Comparison of ENCODE assay signal across 9 cellular contexts in genomic region chr9:126862461-126862830, GRCh38. TPM values are rescaled to one million over a fixed set of nuclear protein-coding genes. Genes with fewer than 3 reads are reported as not detected.
DNase-seq lines count a peak whose midpoint lies in the region; ATAC-seq, FAIRE-seq and TF ChIP-seq lines count a peak whose summit lies in the region.
"Had no signal": no experiment of that assay in that cellular context is flagged by ENCODE, and none has a peak within 500 bp of the region (broad histone marks: within the 10 kb centered on the region; RNA-seq: fewer than 3 reads in every experiment).

No MANE protein-coding gene starts in this region.

- TF ChIP-seq EP300 in HepG2 (IDR thresholded peaks at IDR 0.05; ENCODE audit: low read depth in 2 of 2, low read length in 2 of 2) (no peak), HepG2 (CRISPR knock-in tag; IDR thresholded peaks at IDR 0.05; ENCODE audit: borderline replicate concordance) (no peak)

- no peak for DNase-seq in activated naive CD4-positive, alpha-beta T cell treated with anti-CD3 and anti-CD28 coated beads, Interleukin-2, amount 10 ng/mL, durations not matched to agents 7 days and 5 days
- no peak for DNase-seq in activated naive CD4-positive, alpha-beta T cell treated with Interleukin-2 at 50 U/mL for 16 hours
- DNase-seq in activated naive CD8-positive, alpha-beta T cell treated with anti-CD3 and anti-CD28 coated beads, Interleukin-2, amount 10 ng/mL, durations not matched to agents 7 days and 5 days: no peak
- DNase-seq in HepG2 (ENCODE audit: low spot score): no peak
- no peak for DNase-seq in type B pancreatic cell (ENCODE audit: extremely low spot score, unreplicated experiment)
- DNase-seq: DMS79 treated with DMSO at 0.1 percent for 48 hours had no signal

- POLR2A ChIA-PET in activated naive CD8-positive, alpha-beta T cell treated with anti-CD3 and anti-CD28 coated beads, Interleukin-2, amount 10 ng/mL, durations not matched to agents 7 days and 5 days (lab: Charles Lee): interaction anchor here (1.2 to 2.0 kb wide), 2 partner anchors 58 to 142 kb away, joined by 3 to 4 read pairs; partner anchors contain the start of gene ZBTB43
- POLR2A ChIA-PET in HepG2 (lab: Yijun Ruan, JAX): no interaction called here

- TF ChIP-seq CTCF in HepG2 (CRISPR knock-in tag; IDR thresholded peaks at IDR 0.05) (no peak), type B pancreatic cell (conservative IDR thresholded peaks at IDR 0.05) (no peak)

- H3K4me2 ChIP-seq in HepG2 (ENCODE audit: low read depth, low read length): peak overlapping the region; percentile 86

- no peaks in the 10 kb centered on the region; a peak in 2 of 5 replicates for H3K27me3 ChIP-seq in HepG2 (ENCODE audit: control insufficient read depth in 1 of 2, insufficient read depth in 2 of 2, low read length in 2 of 2)

- peaks cover 7 to 24% of the 10 kb centered on the region in 2 experiments for H3K36me3 ChIP-seq in HepG2 (replicated peaks in 1 of 2; ENCODE audit: control insufficient read depth in 1 of 2, insufficient read depth in 2 of 2, low read length in 2 of 2)

- H3K9me3 Mint-ChIP-seq in activated naive CD4-positive, alpha-beta T cell treated with anti-CD3 and anti-CD28 coated beads, Interleukin-2, amount 10 ng/mL, durations not matched to agents 7 days and 5 days: no peaks in the 10 kb centered on the region
- no peaks in the 10 kb centered on the region for H3K9me3 Mint-ChIP-seq in activated naive CD8-positive, alpha-beta T cell treated with anti-CD3 and anti-CD28 coated beads, Interleukin-2, amount 10 ng/mL, durations not matched to agents 7 days and 5 days
- no peaks in the 10 kb centered on the region for H3K9me3 Mint-ChIP-seq in type B pancreatic cell

- no peak for TF ChIP-seq RAD21 in HepG2 (CRISPR knock-in tag; IDR thresholded peaks at IDR 0.05)

- ATAC-seq in activated naive CD8-positive, alpha-beta T cell treated with anti-CD3 and anti-CD28 coated beads, Interleukin-2, amount 10 ng/mL, durations not matched to agents 7 days and 5 days (ENCODE audit: low read depth): no peak
- ATAC-seq in HepG2: no peak
- no peak for ATAC-seq in HG03469 (IDR thresholded peaks at IDR 0.05; ENCODE audit: unreplicated experiment)
- ATAC-seq in GM21737 (IDR thresholded peaks at IDR 0.05; ENCODE audit: unreplicated experiment): no peak
- no peak for ATAC-seq in HG02938 (IDR thresholded peaks at IDR 0.05; ENCODE audit: unreplicated experiment)

- peak overlapping the region; percentile 78 for H3K9ac ChIP-seq in HepG2 (ENCODE audit: insufficient read depth, low read depth, low read length)

- 0 out of 2 replicates have a peak, but pooled peaks cover 8% of the 10 kb centered on the region for H4K20me1 ChIP-seq in HepG2 (ENCODE audit: insufficient read depth, low read length)

- FAIRE-seq in HepG2 (lab: Jason Lieb, UNC): no peak

- no peak overlapping the region for H3K27ac ChIP-seq in HepG2 (ENCODE audit: extremely low read length, insufficient read depth, low read length)

- TF ChIP-seq POLR2A in HepG2 (IDR thresholded peaks at IDR 0.05; ENCODE audit: insufficient read depth in 1 of 2, low read depth in 2 of 2, low read length in 2 of 2): no peak

- no peaks in the 10 kb centered on the region for H3K9me3 ChIP-seq in HepG2 (ENCODE audit: low read length)

- peaks cover 24% of the 10 kb centered on the region for H3K36me3 Mint-ChIP-seq in activated naive CD4-positive, alpha-beta T cell treated with anti-CD3 and anti-CD28 coated beads, Interleukin-2, amount 10 ng/mL, durations not matched to agents 7 days and 5 days
- H3K36me3 Mint-ChIP-seq in activated naive CD8-positive, alpha-beta T cell treated with anti-CD3 and anti-CD28 coated beads, Interleukin-2, amount 10 ng/mL, durations not matched to agents 7 days and 5 days: peaks cover 17% of the 10 kb centered on the region
- peaks cover 16% of the 10 kb centered on the region for H3K36me3 Mint-ChIP-seq in type B pancreatic cell

- intact Hi-C loops in HepG2 (cut with micrococcal nuclease; ENCODE audit: unreplicated experiment): no loop called here

- no peak overlapping the region for H3K27ac Mint-ChIP-seq in activated naive CD4-positive, alpha-beta T cell treated with anti-CD3 and anti-CD28 coated beads, Interleukin-2, amount 10 ng/mL, durations not matched to agents 7 days and 5 days
- no peak overlapping the region for H3K27ac Mint-ChIP-seq in activated naive CD8-positive, alpha-beta T cell treated with anti-CD3 and anti-CD28 coated beads, Interleukin-2, amount 10 ng/mL, durations not matched to agents 7 days and 5 days
- H3K27ac Mint-ChIP-seq in type B pancreatic cell: peak overlapping the region; percentile 94

- CTCF ChIA-PET in activated naive CD4-positive, alpha-beta T cell treated with anti-CD3 and anti-CD28 coated beads, Interleukin-2, amount 10 ng/mL, durations not matched to agents 7 days and 5 days (lab: Charles Lee): interaction anchor here (1.2 kb wide), 1 partner anchor 72 kb away, joined by 3 read pairs; no protein-coding TSS in a partner anchor
- CTCF ChIA-PET in HepG2 (lab: Yijun Ruan, JAX; ENCODE audit: low intra/inter-chr PET ratio, low total read pairs): no interaction called here

- H3K79me2 ChIP-seq in HepG2 (ENCODE audit: insufficient read depth, low read length): peaks cover 39% of the 10 kb centered on the region

- H3K4me3 Mint-ChIP-seq in activated naive CD4-positive, alpha-beta T cell treated with anti-CD3 and anti-CD28 coated beads, Interleukin-2, amount 10 ng/mL, durations not matched to agents 7 days and 5 days: peak overlapping the region; percentile 84
- peak overlapping the region; percentile 91 for H3K4me3 Mint-ChIP-seq in activated naive CD8-positive, alpha-beta T cell treated with anti-CD3 and anti-CD28 coated beads, Interleukin-2, amount 10 ng/mL, durations not matched to agents 7 days and 5 days
- H3K4me3 Mint-ChIP-seq in type B pancreatic cell: peak overlapping the region; percentile 96

- BruUV-seq in HepG2 (replicated peaks; lab: Mats Ljungman, UMichigan): TSS peak; percentile 50

- H3K27me3 Mint-ChIP-seq in activated naive CD4-positive, alpha-beta T cell treated with anti-CD3 and anti-CD28 coated beads, Interleukin-2, amount 10 ng/mL, durations not matched to agents 7 days and 5 days: peaks cover 21% of the 10 kb centered on the region
- H3K27me3 Mint-ChIP-seq in activated naive CD8-positive, alpha-beta T cell treated with anti-CD3 and anti-CD28 coated beads, Interleukin-2, amount 10 ng/mL, durations not matched to agents 7 days and 5 days: peaks cover 12% of the 10 kb centered on the region
- peaks cover 10% of the 10 kb centered on the region for H3K27me3 Mint-ChIP-seq in type B pancreatic cell

- WGBS in HepG2 (ENCODE audit: low lambda C conversion rate): 75% methylated on average over 4 of the region's 4 CpGs

- H3K4me3 ChIP-seq in HepG2 (replicated peaks in 1 of 3; ENCODE audit: insufficient read depth in 1 of 3, low read depth in 2 of 3, low read length in 3 of 3): peak overlapping the region; percentile 80 to 93 (median 89)

- H3K4me1 Mint-ChIP-seq in activated naive CD4-positive, alpha-beta T cell treated with anti-CD3 and anti-CD28 coated beads, Interleukin-2, amount 10 ng/mL, durations not matched to agents 7 days and 5 days: peaks cover 27% of the 10 kb centered on the region
- peaks cover 27% of the 10 kb centered on the region for H3K4me1 Mint-ChIP-seq in activated naive CD8-positive, alpha-beta T cell treated with anti-CD3 and anti-CD28 coated beads, Interleukin-2, amount 10 ng/mL, durations not matched to agents 7 days and 5 days
- peaks cover 19% of the 10 kb centered on the region for H3K4me1 Mint-ChIP-seq in type B pancreatic cell (ENCODE audit: unreplicated experiment)

- peaks cover 31% of the 10 kb centered on the region for H3K4me1 ChIP-seq in HepG2 (ENCODE audit: insufficient read depth, low read length)

- in situ Hi-C loops in HepG2 (cut with HindIII; ENCODE audit: extremely low pct_ligation_motif_present, low pct_unique_long_range_greater_than_20kb): no loop called here

- no peak overlapping the region for H2AFZ ChIP-seq in HepG2 (ENCODE audit: low read length)

RNA-seq across cellular contexts. Expression of gene ZBTB34, which starts 2.0 kb away (rescaled TPM):
- 10 to 100 TPM in 1 of 2 experiments, 1 to 10 TPM in 1; 9.8 to 10.5 TPM for total RNA-seq in activated naive CD8-positive, alpha-beta T cell treated with anti-CD3 and anti-CD28 coated beads, Interleukin-2, amount 10 ng/mL, durations not matched to agents 7 days and 5 days
- total RNA-seq in HepG2 (2016; rRNA removed; fragmentation: Illumina TruSeq; extraction: Trizol) (5.9 and 10.2 TPM in 2 replicates), type B pancreatic cell (ENCODE audit: low replicate concordance) (19.7 and 20.2 TPM in 2 replicates)
- total RNA-seq in HepG2 (2016; cell fraction: cytosol; rRNA removed; fragmentation: Illumina TruSeq; extraction: Trizol; ENCODE audit: low read depth): 0.53 and 0.61 TPM in 2 replicates
- total RNA-seq in HepG2 (2016; cell fraction: insoluble cytoplasmic fraction; rRNA removed; fragmentation: Illumina TruSeq; extraction: Trizol): 5.8 and 9.1 TPM in 2 replicates
- 3.1 and 3.2 TPM in 2 replicates for total RNA-seq in HepG2 (2016; cell fraction: membrane; rRNA removed; fragmentation: Illumina TruSeq; extraction: Trizol)
- 6.8 and 7.5 TPM in 2 replicates for total RNA-seq in HepG2 (2016; cell fraction: nucleus; rRNA removed; fragmentation: Illumina TruSeq; extraction: Trizol)
- 8.1 and 8.7 TPM in 2 replicates for polyA plus RNA-seq in HepG2 (2011; rRNA removed)
- polyA plus RNA-seq in HepG2 (2011; cell fraction: cytosol; rRNA removed): 4.2 and 6.5 TPM in 2 replicates
- 6.5 and 7.0 TPM in 2 replicates for polyA plus RNA-seq in HepG2 (2011; cell fraction: nucleus; rRNA removed)
- polyA plus RNA-seq in HepG2 (2012): 4.7 and 4.8 TPM in 2 replicates
- polyA plus RNA-seq in HepG2 (2016; cell fraction: cytosol; fragmentation: Illumina TruSeq; extraction: Trizol; ENCODE audit: low read depth): 0.17 TPM in 2 replicates
- 5.3 and 5.7 TPM in 2 replicates for polyA plus RNA-seq in HepG2 (2016; cell fraction: insoluble cytoplasmic fraction; fragmentation: Illumina TruSeq; extraction: Trizol; ENCODE audit: low read depth)
- polyA plus RNA-seq in HepG2 (2016; cell fraction: membrane; fragmentation: Illumina TruSeq; extraction: Trizol; ENCODE audit: low read depth): 0.92 and 0.98 TPM in 2 replicates
- 7.7 and 8.1 TPM in 2 replicates for polyA plus RNA-seq in HepG2 (2016; cell fraction: nucleus; fragmentation: Illumina TruSeq; extraction: Trizol; ENCODE audit: insufficient read depth, low read depth)
- 12.3 and 20.4 TPM in 2 replicates for polyA minus RNA-seq in HepG2 (2011; rRNA and poly(A)+ RNA removed; ENCODE audit: low replicate concordance)
- polyA minus RNA-seq in HepG2 (2011; cell fraction: cytosol; rRNA and poly(A)+ RNA removed): 7.8 and 9.6 TPM in 2 replicates
- 12.1 and 15.7 TPM in 2 replicates for polyA minus RNA-seq in HepG2 (2011; cell fraction: nucleus; rRNA and poly(A)+ RNA removed)

RNA-seq across cellular contexts. Expression of gene RALGPS1, which starts 52.1 kb away (rescaled TPM):
- total RNA-seq in activated naive CD8-positive, alpha-beta T cell treated with anti-CD3 and anti-CD28 coated beads, Interleukin-2, amount 10 ng/mL, durations not matched to agents 7 days and 5 days: 1 to 10 TPM; 4.8 to 5.1 TPM
- total RNA-seq in HepG2 (2016; rRNA removed; fragmentation: Illumina TruSeq; extraction: Trizol): 2.2 and 3.7 TPM in 2 replicates
- 2.5 and 3.0 TPM in 2 replicates for total RNA-seq in HepG2 (2016; cell fraction: cytosol; rRNA removed; fragmentation: Illumina TruSeq; extraction: Trizol; ENCODE audit: low read depth)
- total RNA-seq in HepG2 (2016; cell fraction: insoluble cytoplasmic fraction; rRNA removed; fragmentation: Illumina TruSeq; extraction: Trizol): 3.1 and 4.0 TPM in 2 replicates
- 4.9 and 5.0 TPM in 2 replicates for total RNA-seq in HepG2 (2016; cell fraction: membrane; rRNA removed; fragmentation: Illumina TruSeq; extraction: Trizol)
- total RNA-seq in HepG2 (2016; cell fraction: nucleus; rRNA removed; fragmentation: Illumina TruSeq; extraction: Trizol): 7.5 and 9.4 TPM in 2 replicates
- 6.5 and 9.5 TPM in 2 replicates for polyA plus RNA-seq in HepG2 (2011; rRNA removed)
- polyA plus RNA-seq in HepG2 (2011; cell fraction: cytosol; rRNA removed): 3.0 and 5.8 TPM in 2 replicates
- 26.3 and 34.5 TPM in 2 replicates for polyA plus RNA-seq in HepG2 (2011; cell fraction: nucleus; rRNA removed)
- polyA plus RNA-seq in HepG2 (2012): 11.9 and 13.3 TPM in 2 replicates
- 2.9 and 3.7 TPM in 2 replicates for polyA plus RNA-seq in HepG2 (2016; cell fraction: cytosol; fragmentation: Illumina TruSeq; extraction: Trizol; ENCODE audit: low read depth)
- polyA plus RNA-seq in HepG2 (2016; cell fraction: insoluble cytoplasmic fraction; fragmentation: Illumina TruSeq; extraction: Trizol; ENCODE audit: low read depth): 2.8 and 3.2 TPM in 2 replicates
- polyA plus RNA-seq in HepG2 (2016; cell fraction: membrane; fragmentation: Illumina TruSeq; extraction: Trizol; ENCODE audit: low read depth): 3.1 and 4.4 TPM in 2 replicates
- polyA plus RNA-seq in HepG2 (2016; cell fraction: nucleus; fragmentation: Illumina TruSeq; extraction: Trizol; ENCODE audit: insufficient read depth, low read depth): 6.9 and 11.6 TPM in 2 replicates
- polyA minus RNA-seq in HepG2 (2011; rRNA and poly(A)+ RNA removed; ENCODE audit: low replicate concordance): 7.3 and 9.6 TPM in 2 replicates
- 2.6 and 3.3 TPM in 2 replicates for polyA minus RNA-seq in HepG2 (2011; cell fraction: cytosol; rRNA and poly(A)+ RNA removed)
- 15.6 and 26.6 TPM in 2 replicates for polyA minus RNA-seq in HepG2 (2011; cell fraction: nucleus; rRNA and poly(A)+ RNA removed)
- 16.7 and 30.0 TPM in 2 replicates for total RNA-seq in type B pancreatic cell (ENCODE audit: low replicate concordance)

RNA-seq across cellular contexts. Expression of gene ZBTB43, which starts 57.6 kb away (rescaled TPM):
- 10 to 100 TPM; 23.0 to 29.4 TPM for total RNA-seq in activated naive CD8-positive, alpha-beta T cell treated with anti-CD3 and anti-CD28 coated beads, Interleukin-2, amount 10 ng/mL, durations not matched to agents 7 days and 5 days
- 7.1 and 12.0 TPM in 2 replicates for total RNA-seq in HepG2 (2016; rRNA removed; fragmentation: Illumina TruSeq; extraction: Trizol)
- total RNA-seq in HepG2 (2016; cell fraction: cytosol; rRNA removed; fragmentation: Illumina TruSeq; extraction: Trizol; ENCODE audit: low read depth): 0.51 and 0.71 TPM in 2 replicates
- 10.2 and 10.7 TPM in 2 replicates for total RNA-seq in HepG2 (2016; cell fraction: insoluble cytoplasmic fraction; rRNA removed; fragmentation: Illumina TruSeq; extraction: Trizol)
- 2.3 and 3.3 TPM in 2 replicates for total RNA-seq in HepG2 (2016; cell fraction: membrane; rRNA removed; fragmentation: Illumina TruSeq; extraction: Trizol)
- 7.2 and 11.1 TPM in 2 replicates for total RNA-seq in HepG2 (2016; cell fraction: nucleus; rRNA removed; fragmentation: Illumina TruSeq; extraction: Trizol)
- 6.9 and 31.4 TPM in 2 replicates for polyA plus RNA-seq in HepG2 (2011; rRNA removed)
- 3.4 and 4.4 TPM in 2 replicates for polyA plus RNA-seq in HepG2 (2011; cell fraction: cytosol; rRNA removed)
- polyA plus RNA-seq in HepG2 (2011; cell fraction: nucleus; rRNA removed): 6.3 and 6.5 TPM in 2 replicates
- polyA plus RNA-seq in HepG2 (2012): 4.7 and 5.8 TPM in 2 replicates
- 0.08 and 0.10 TPM in 2 replicates for polyA plus RNA-seq in HepG2 (2016; cell fraction: cytosol; fragmentation: Illumina TruSeq; extraction: Trizol; ENCODE audit: low read depth)
- 4.9 and 6.7 TPM in 2 replicates for polyA plus RNA-seq in HepG2 (2016; cell fraction: insoluble cytoplasmic fraction; fragmentation: Illumina TruSeq; extraction: Trizol; ENCODE audit: low read depth)
- 0.66 and 0.76 TPM in 2 replicates for polyA plus RNA-seq in HepG2 (2016; cell fraction: membrane; fragmentation: Illumina TruSeq; extraction: Trizol; ENCODE audit: low read depth)
- polyA plus RNA-seq in HepG2 (2016; cell fraction: nucleus; fragmentation: Illumina TruSeq; extraction: Trizol; ENCODE audit: insufficient read depth, low read depth): 10.4 and 12.2 TPM in 2 replicates
- 9.9 and 46.2 TPM in 2 replicates for polyA minus RNA-seq in HepG2 (2011; rRNA and poly(A)+ RNA removed; ENCODE audit: low replicate concordance)
- polyA minus RNA-seq in HepG2 (2011; cell fraction: cytosol; rRNA and poly(A)+ RNA removed): 4.0 and 10.6 TPM in 2 replicates
- 7.5 and 9.6 TPM in 2 replicates for polyA minus RNA-seq in HepG2 (2011; cell fraction: nucleus; rRNA and poly(A)+ RNA removed)
- 16.7 and 19.5 TPM in 2 replicates for total RNA-seq in type B pancreatic cell (ENCODE audit: low replicate concordance)
